10 cellular contexts compared by ENCODE assay signal in genomic region chr18:54679318-54680149, GRCh38.
DNase-seq lines count a peak whose midpoint lies in the region; ATAC-seq and TF ChIP-seq lines count a peak whose summit lies in the region.
"Had no signal": no experiment of that assay in that cellular context is flagged by ENCODE, and none has a peak within 500 bp of the region (broad histone marks: within the 10 kb centered on the region; RNA-seq: fewer than 3 reads in every experiment).

No MANE protein-coding gene starts in this region.

- H3K4me3 Mint-ChIP-seq in activated CD8-positive, alpha-beta memory T cell treated with anti-CD3 and anti-CD28 coated beads, Interleukin-2, amount 10 ng/mL, durations not matched to agents 7 days and 5 days: no peak overlapping the region
- no peak overlapping the region for H3K4me3 Mint-ChIP-seq in endodermal cell
- H3K4me3 Mint-ChIP-seq in naive thymus-derived CD4-positive, alpha-beta T cell: no peak overlapping the region
- H3K4me3 Mint-ChIP-seq: central memory CD8-positive, alpha-beta T cell; stimulated activated naive CD8-positive, alpha-beta T cell treated with anti-CD3 and anti-CD28 coated beads, Interleukin-15, Interleukin-2, amounts not matched to agents 100 ng/mL and 50 ng/mL, for 24 hours had no signal

- DNase-seq in activated CD8-positive, alpha-beta memory T cell treated with anti-CD3 and anti-CD28 coated beads, Interleukin-2, amount 10 ng/mL, durations not matched to agents 7 days and 5 days: no peak
- no peak for DNase-seq in activated CD8-positive, alpha-beta memory T cell treated with anti-CD3 and anti-CD28 coated beads, Interleukin-2, amount 50 U/mL, for 4 hours
- peak; percentile 71 for DNase-seq in HT-29 (ENCODE audit: low spot score)
- peak; percentile 70 for DNase-seq in OCI-M2 (lab: John Stamatoyannopoulos, UW; ENCODE audit: unreplicated experiment)
- DNase-seq in endodermal cell: no peak
- DNase-seq in naive thymus-derived CD4-positive, alpha-beta T cell: peak in 6 of 9 donors; percentile 1 to 49 (median 26)
- DNase-seq in ovary: no peak
- no peak for DNase-seq in activated CD8-positive, alpha-beta memory T cell treated with anti-CD3 and anti-CD28 coated beads for 24 hours

- ATAC-seq in activated CD8-positive, alpha-beta memory T cell treated with anti-CD3 and anti-CD28 coated beads, Interleukin-2, amount 10 ng/mL, durations not matched to agents 7 days and 5 days: peak; percentile 70
- no peak for ATAC-seq in naive thymus-derived CD4-positive, alpha-beta T cell

- 66% methylated on average over 4 of the region's 4 CpGs; no CpG with 5 or more reads in 1 of the 2 experiments for WGBS in endodermal cell (ENCODE audit: insufficient coverage in 1 of 2, insufficient read length in 1 of 2), 2 experiments
- 27 to 28% (median 28%) methylated on average over 4 of the region's 4 CpGs for WGBS in ovary, 3 donors

- H3K27me3 ChIP-seq in endodermal cell (ENCODE audit: control insufficient read depth, insufficient read depth, low read length, poor library complexity, severe bottlenecking) (no peaks in the 10 kb centered on the region), ovary (no peaks in the 10 kb centered on the region)
- H3K27me3 ChIP-seq in naive thymus-derived CD4-positive, alpha-beta T cell (ENCODE audit: control insufficient read depth in 2 of 2, insufficient read depth in 2 of 2, low read length in 2 of 2): no peaks in the 10 kb centered on the region

- H3K36me3 Mint-ChIP-seq in activated CD8-positive, alpha-beta memory T cell treated with anti-CD3 and anti-CD28 coated beads, Interleukin-2, amount 10 ng/mL, durations not matched to agents 7 days and 5 days: no peaks in the 10 kb centered on the region
- H3K36me3 Mint-ChIP-seq in endodermal cell (ENCODE audit: low read depth): no peaks in the 10 kb centered on the region
- no peaks in the 10 kb centered on the region for H3K36me3 Mint-ChIP-seq in naive thymus-derived CD4-positive, alpha-beta T cell

- intact Hi-C loops in naive thymus-derived CD4-positive, alpha-beta T cell (cut with micrococcal nuclease): loop anchor here (1.0 kb wide), 4 partner anchors 39 to 304 kb away; no protein-coding TSS in a partner anchor
- intact Hi-C loops in ovary (cut with DNase I): loop anchor here in 3 of 4 donors (5.0 to 10.0 kb wide), 2 partner anchors 305 to 308 kb away; no protein-coding TSS in a partner anchor

- peak; percentile 79 for TF ChIP-seq CTCF in endodermal cell (conservative IDR thresholded peaks at IDR 0.05)
- TF ChIP-seq CTCF in ovary (IDR thresholded peaks at IDR 0.05): peak in 1 of 3 donors; percentile 39

- POLR2A ChIA-PET in naive thymus-derived CD4-positive, alpha-beta T cell (lab: Charles Lee): no interaction called here

- H3K27ac Mint-ChIP-seq in activated CD8-positive, alpha-beta memory T cell treated with anti-CD3 and anti-CD28 coated beads, Interleukin-2, amount 10 ng/mL, durations not matched to agents 7 days and 5 days: no peak overlapping the region
- H3K27ac Mint-ChIP-seq in endodermal cell: no peak overlapping the region
- H3K27ac Mint-ChIP-seq in naive thymus-derived CD4-positive, alpha-beta T cell: no peak overlapping the region
- H3K27ac Mint-ChIP-seq: stimulated activated naive CD8-positive, alpha-beta T cell treated with anti-CD3 and anti-CD28 coated beads, Interleukin-15, Interleukin-2, amounts not matched to agents 100 ng/mL and 50 ng/mL, for 24 hours had no signal

- H3K4me3 ChIP-seq in endodermal cell (ENCODE audit: low read length) (no peak overlapping the region), ovary (no peak overlapping the region)
- no peak overlapping the region for H3K4me3 ChIP-seq in naive thymus-derived CD4-positive, alpha-beta T cell (ENCODE audit: low read length)

- CTCF ChIA-PET in activated CD8-positive, alpha-beta memory T cell treated with anti-CD3 and anti-CD28 coated beads, Interleukin-2, amount 10 ng/mL, durations not matched to agents 7 days and 5 days (lab: Charles Lee): interaction anchor here (0.8 to 1.6 kb wide), 6 partner anchors 8 to 304 kb away, joined by 3 to 7 read pairs (median 4); no protein-coding TSS in a partner anchor
- CTCF ChIA-PET in naive thymus-derived CD4-positive, alpha-beta T cell (lab: Charles Lee): interaction anchor here (1.0 kb wide), 1 partner anchor 303 kb away, joined by 3 read pairs; no protein-coding TSS in a partner anchor

- TF ChIP-seq POLR2A in ovary (IDR thresholded peaks at IDR 0.05): no peak

- no peaks in the 10 kb centered on the region for H3K9me3 ChIP-seq in endodermal cell (ENCODE audit: control insufficient read depth, low read length)
- no peaks in the 10 kb centered on the region for H3K9me3 ChIP-seq in naive thymus-derived CD4-positive, alpha-beta T cell (ENCODE audit: control insufficient read depth in 2 of 3, low read length in 3 of 3)
- H3K9me3 ChIP-seq in ovary: no peaks in the 10 kb centered on the region

- TF ChIP-seq EP300 in ovary (IDR thresholded peaks at IDR 0.05): no peak

- H3K4me1 ChIP-seq in endodermal cell (ENCODE audit: control insufficient read depth, insufficient read depth, low read length): no peaks in the 10 kb centered on the region
- H3K4me1 ChIP-seq in naive thymus-derived CD4-positive, alpha-beta T cell (ENCODE audit: control insufficient read depth in 2 of 2, insufficient read depth in 2 of 2, low read length in 2 of 2): no peaks in the 10 kb centered on the region
- H3K4me1 ChIP-seq in ovary (ENCODE audit: insufficient read depth): no peaks in the 10 kb centered on the region

- H3K9ac ChIP-seq in endodermal cell (ENCODE audit: extremely low read depth, low read length, poor library complexity, severe bottlenecking): no peak overlapping the region

- no peaks in the 10 kb centered on the region for H3K36me3 ChIP-seq in endodermal cell (ENCODE audit: control insufficient read depth, insufficient read depth, low read length)
- H3K36me3 ChIP-seq in naive thymus-derived CD4-positive, alpha-beta T cell (ENCODE audit: control insufficient read depth in 2 of 3, insufficient read depth in 3 of 3, low read length in 3 of 3): no peaks in the 10 kb centered on the region
- no peaks in the 10 kb centered on the region for H3K36me3 ChIP-seq in ovary

- H3K4me1 Mint-ChIP-seq in activated CD8-positive, alpha-beta memory T cell treated with anti-CD3 and anti-CD28 coated beads, Interleukin-2, amount 10 ng/mL, durations not matched to agents 7 days and 5 days: peaks cover 8% of the 10 kb centered on the region
- H3K4me1 Mint-ChIP-seq in endodermal cell: peaks cover 1% of the 10 kb centered on the region
- H3K4me1 Mint-ChIP-seq in naive thymus-derived CD4-positive, alpha-beta T cell: no peaks in the 10 kb centered on the region
- H3K4me1 Mint-ChIP-seq: central memory CD8-positive, alpha-beta T cell had no signal

- H3K27ac ChIP-seq in endodermal cell (ENCODE audit: low read depth, low read length) (no peak overlapping the region), ovary (no peak overlapping the region)
- H3K27ac ChIP-seq in naive thymus-derived CD4-positive, alpha-beta T cell (ENCODE audit: low read depth, low read length): no peak overlapping the region

- H3K9me3 Mint-ChIP-seq in activated CD8-positive, alpha-beta memory T cell treated with anti-CD3 and anti-CD28 coated beads, Interleukin-2, amount 10 ng/mL, durations not matched to agents 7 days and 5 days (ENCODE audit: low read depth): no peaks in the 10 kb centered on the region
- peaks cover 4% of the 10 kb centered on the region for H3K9me3 Mint-ChIP-seq in endodermal cell
- H3K9me3 Mint-ChIP-seq in naive thymus-derived CD4-positive, alpha-beta T cell: no peaks in the 10 kb centered on the region
- H3K9me3 Mint-ChIP-seq: central memory CD8-positive, alpha-beta T cell; stimulated activated naive CD8-positive, alpha-beta T cell treated with anti-CD3 and anti-CD28 coated beads, Interleukin-15, Interleukin-2, amounts not matched to agents 100 ng/mL and 50 ng/mL, for 24 hours had no signal

- peaks cover 26% of the 10 kb centered on the region for H3K27me3 Mint-ChIP-seq in activated CD8-positive, alpha-beta memory T cell treated with anti-CD3 and anti-CD28 coated beads, Interleukin-2, amount 10 ng/mL, durations not matched to agents 7 days and 5 days
- no peaks in the 10 kb centered on the region for H3K27me3 Mint-ChIP-seq in endodermal cell (ENCODE audit: insufficient read depth)
- peaks cover 0 to 30% (median 0%) of the 10 kb centered on the region in 5 donors for H3K27me3 Mint-ChIP-seq in naive thymus-derived CD4-positive, alpha-beta T cell
- H3K27me3 Mint-ChIP-seq: stimulated activated naive CD8-positive, alpha-beta T cell treated with anti-CD3 and anti-CD28 coated beads, Interleukin-15, Interleukin-2, amounts not matched to agents 100 ng/mL and 50 ng/mL, for 24 hours had no signal

Comparison
In these comparisons a context has a peak if more than half of its experiments do, and no peak if none do; other contexts are left out.
1. DNase-seq: peak in HT-29 (single experiment), OCI-M2 (single experiment) and naive thymus-derived CD4-positive, alpha-beta T cell (6 of 9); none in activated CD8-positive, alpha-beta memory T cell treated with anti-CD3 and anti-CD28 coated beads, Interleukin-2, amount 10 ng/mL, durations not matched to agents 7 days and 5 days (single experiment), activated CD8-positive, alpha-beta memory T cell treated with anti-CD3 and anti-CD28 coated beads, Interleukin-2, amount 50 U/mL, for 4 hours (single experiment), endodermal cell (single experiment), ovary (0 of 5) and activated CD8-positive, alpha-beta memory T cell treated with anti-CD3 and anti-CD28 coated beads for 24 hours (single experiment).